ENCODE assay signal across 23 cellular contexts in the genomic region with DNA sequence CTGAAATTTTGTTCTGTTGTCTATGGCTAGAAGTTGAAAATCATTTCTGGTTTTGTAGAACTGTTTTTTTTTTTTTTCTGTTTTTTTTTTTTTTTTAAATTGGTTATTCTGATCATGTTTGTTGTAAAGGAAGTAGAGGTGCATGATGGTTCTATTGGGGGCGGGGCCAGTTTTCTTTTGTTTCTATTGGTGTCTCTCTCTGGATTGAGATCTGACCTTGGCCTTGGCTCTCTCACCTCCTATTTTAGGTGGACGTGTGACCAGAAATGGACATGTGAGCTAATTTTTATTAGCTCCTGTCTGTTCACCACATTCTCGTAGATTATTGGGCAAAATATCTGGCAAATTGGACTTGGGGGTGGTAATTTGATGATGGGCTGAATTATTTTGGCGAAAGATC. TPM values are rescaled to one million over a fixed set of nuclear protein-coding genes. Genes with fewer than 3 reads are reported as not detected.
DNase-seq lines count a peak whose midpoint lies in the region; ATAC-seq and TF ChIP-seq lines count a peak whose summit lies in the region.
"Had no signal": no experiment of that assay in that cellular context is flagged by ENCODE, and none has a peak within 500 bp of the region (broad histone marks: within the 10 kb centered on the region; RNA-seq: fewer than 3 reads in every experiment).

No MANE protein-coding gene starts in this region.

- peaks cover 1% of the 10 kb centered on the region for H3K36me3 Mint-ChIP-seq in activated naive CD4-positive, alpha-beta T cell treated with anti-CD3 and anti-CD28 coated beads for 36 hours (ENCODE audit: low read depth)
- peaks cover 14% of the 10 kb centered on the region for H3K36me3 Mint-ChIP-seq in type B pancreatic cell
- H3K36me3 Mint-ChIP-seq: stimulated activated memory B cell treated with anti-CD40 and anti-IgM and Interleukin-4, amounts not matched to agents 10 μg/mL and 1 μg/mL and 100 μg/mL, for 72 hours had no signal

- TF ChIP-seq POLR2A in upper lobe of left lung (IDR thresholded peaks at IDR 0.05), result no peak

- peaks cover 14% of the 10 kb centered on the region for H3K79me1 ChIP-seq in mesenchymal stem cell (replicated peaks; ENCODE audit: low read length, poor library complexity, severe bottlenecking)

- peaks cover 4% of the 10 kb centered on the region for H3K4me1 Mint-ChIP-seq in activated naive CD4-positive, alpha-beta T cell treated with anti-CD3 and anti-CD28 coated beads for 36 hours (ENCODE audit: low read depth)
- peaks cover 42% of the 10 kb centered on the region for H3K4me1 Mint-ChIP-seq in type B pancreatic cell (ENCODE audit: unreplicated experiment)

- no peak overlapping the region for H2BK5ac ChIP-seq in mesenchymal stem cell (ENCODE audit: low read depth, low read length, poor library complexity, severe bottlenecking)

- H3K27me3 Mint-ChIP-seq in activated naive CD4-positive, alpha-beta T cell treated with anti-CD3 and anti-CD28 coated beads for 36 hours (ENCODE audit: low read depth), result peaks cover 12% of the 10 kb centered on the region
- H3K27me3 Mint-ChIP-seq in type B pancreatic cell, result peaks cover 4% of the 10 kb centered on the region

- peak overlapping the region; percentile 53 for H3K4me3 ChIP-seq in adipocyte (ENCODE audit: low read length)
- H3K4me3 ChIP-seq in mesenchymal stem cell (ENCODE audit: insufficient read depth in 1 of 2, low read depth in 1 of 2, low read length in 2 of 2), result peak overlapping the region in 1 of 2 experiments; percentile 52
- no peak overlapping the region for H3K4me3 ChIP-seq in upper lobe of left lung
- H3K4me3 ChIP-seq: cardiac muscle cell, GM23248, lower lobe of right lung had no signal

- 93% methylated on average over 4 of the region's 4 CpGs for WGBS in mesenchymal stem cell
- 90% methylated on average over 4 of the region's 4 CpGs for WGBS in upper lobe of left lung, 2 donors

- no peak overlapping the region for H3K4me3 Mint-ChIP-seq in activated naive CD4-positive, alpha-beta T cell treated with anti-CD3 and anti-CD28 coated beads for 36 hours
- H3K4me3 Mint-ChIP-seq in type B pancreatic cell, result peak overlapping the region; percentile 62
- H3K4me3 Mint-ChIP-seq: activated CD4-positive, alpha-beta memory T cell treated with anti-CD3 and anti-CD28 coated beads for 36 hours; activated naive CD8-positive, alpha-beta T cell; activated T-cell treated with anti-CD3 and anti-CD28 coated beads, Interleukin-2, amount 50 U/mL, for 4 hours; natural killer cell; stimulated activated memory B cell treated with anti-CD40 and anti-IgM and Interleukin-4, amounts not matched to agents 10 μg/mL and 1 μg/mL and 100 μg/mL, for 72 hours had no signal

- no peak overlapping the region for H2BK120ac ChIP-seq in mesenchymal stem cell (ENCODE audit: low read depth, low read length)

- CTCF ChIA-PET in activated naive CD4-positive, alpha-beta T cell treated with anti-CD3 and anti-CD28 coated beads for 36 hours (lab: Charles Lee), result interaction anchor here (1.0 kb wide), 1 partner anchor 14 kb away, joined by 6 read pairs; no protein-coding TSS in a partner anchor

- no peak overlapping the region for H3K14ac ChIP-seq in mesenchymal stem cell (ENCODE audit: low read length in 2 of 2)

- H3K27ac ChIP-seq in mesenchymal stem cell (ENCODE audit: low read length, poor library complexity, severe bottlenecking) (no peak overlapping the region), upper lobe of left lung (no peak overlapping the region)
- H3K27ac ChIP-seq: cardiac muscle cell, GM23248, lower lobe of right lung had no signal

- H3K4me2 ChIP-seq in mesenchymal stem cell (ENCODE audit: low read length, poor library complexity, severe bottlenecking), result no peak overlapping the region

- DNase-seq in activated naive CD4-positive, alpha-beta T cell treated with anti-CD3 and anti-CD28 coated beads for 36 hours, result peak; percentile 14
- no peak for DNase-seq in activated naive CD4-positive, alpha-beta T cell (lab: John Stamatoyannopoulos, UW)
- DNase-seq in adipocyte (ENCODE audit: low read depth) (no peak), mesenchymal stem cell (no peak), type B pancreatic cell (ENCODE audit: extremely low spot score, unreplicated experiment) (no peak), upper lobe of left lung (no peak)
- DNase-seq: ACHN; activated CD4-positive, alpha-beta memory T cell treated with anti-CD3 and anti-CD28 coated beads for 36 hours; activated T-cell treated with anti-CD3 and anti-CD28 coated beads, Interleukin-2, amount 50 U/mL, for 4 hours; DMS153; GM23248; head of caudate nucleus; lower lobe of right lung; MM.1S; natural killer cell; NCI-H1930 had no signal

- H3K4me1 ChIP-seq in adipocyte (ENCODE audit: control insufficient read depth, insufficient read depth, low read length), result peaks cover 25% of the 10 kb centered on the region
- H3K4me1 ChIP-seq in mesenchymal stem cell (ENCODE audit: control insufficient read depth, insufficient read depth, low read depth, low read length), result no peaks in the 10 kb centered on the region
- H3K4me1 ChIP-seq in upper lobe of left lung, result peaks cover 6 to 21% (median 14%) of the 10 kb centered on the region in 4 donors

- H2BK15ac ChIP-seq in mesenchymal stem cell (ENCODE audit: low read depth, poor library complexity, severe bottlenecking), result no peak overlapping the region

- H4K91ac ChIP-seq in mesenchymal stem cell (ENCODE audit: low read length), result no peak overlapping the region

- H3K9me3 Mint-ChIP-seq in activated naive CD4-positive, alpha-beta T cell treated with anti-CD3 and anti-CD28 coated beads for 36 hours, result no peaks in the 10 kb centered on the region
- H3K9me3 Mint-ChIP-seq in type B pancreatic cell, result no peaks in the 10 kb centered on the region
- H3K9me3 Mint-ChIP-seq: activated CD4-positive, alpha-beta memory T cell treated with anti-CD3 and anti-CD28 coated beads for 36 hours; activated T-cell treated with anti-CD3 and anti-CD28 coated beads, Interleukin-2, amount 50 U/mL, for 4 hours; natural killer cell; stimulated activated memory B cell treated with anti-CD40 and anti-IgM and Interleukin-4, amounts not matched to agents 10 μg/mL and 1 μg/mL and 100 μg/mL, for 72 hours had no signal

- ATAC-seq in GM19452 (IDR thresholded peaks at IDR 0.05; ENCODE audit: unreplicated experiment) (no peak), upper lobe of left lung (ENCODE audit: low FRiP score in 2 of 2) (no peak), HG02981 (IDR thresholded peaks at IDR 0.05; ENCODE audit: unreplicated experiment) (no peak)
- ATAC-seq: activated T-cell treated with anti-CD3 and anti-CD28 coated beads, Interleukin-2, amount 50 U/mL, for 4 hours; esophagus mucosa; lower lobe of right lung; natural killer cell; stimulated activated memory B cell treated with anti-CD40 and anti-IgM and Interleukin-4, amounts not matched to agents 10 μg/mL and 1 μg/mL and 100 μg/mL, for 72 hours had no signal

- H3K23ac ChIP-seq in mesenchymal stem cell (ENCODE audit: low read length in 2 of 2), result no peak overlapping the region

- no peak for TF ChIP-seq CTCF in type B pancreatic cell (conservative IDR thresholded peaks at IDR 0.05)
- TF ChIP-seq CTCF in upper lobe of left lung (IDR thresholded peaks at IDR 0.05), result no peak

- H2AK5ac ChIP-seq in mesenchymal stem cell (ENCODE audit: low read length, severe bottlenecking), result no peak overlapping the region

- H3K27me3 ChIP-seq in adipocyte (replicated peaks; ENCODE audit: control insufficient read depth, insufficient read depth, low read length) (no peaks in the 10 kb centered on the region), mesenchymal stem cell (ENCODE audit: control insufficient read depth in 1 of 2, insufficient read depth in 1 of 2, low read length in 2 of 2) (no peaks in the 10 kb centered on the region), upper lobe of left lung (no peaks in the 10 kb centered on the region)
- H3K27me3 ChIP-seq: cardiac muscle cell, tibial nerve had no signal

- H3K9ac ChIP-seq in adipocyte (ENCODE audit: low read length) (peak overlapping the region; percentile 67), mesenchymal stem cell (ENCODE audit: low read length) (peak overlapping the region; percentile 63)
- H3K9ac ChIP-seq: GM23248 had no signal

- no peak for TF ChIP-seq EP300 in upper lobe of left lung (IDR thresholded peaks at IDR 0.05)

- intact Hi-C loops in activated naive CD4-positive, alpha-beta T cell treated with anti-CD3 and anti-CD28 coated beads for 36 hours (cut with micrococcal nuclease), result no loop called here

- H3K36me3 ChIP-seq in adipocyte (ENCODE audit: control insufficient read depth, insufficient read depth, low read length, severe bottlenecking) (no peaks in the 10 kb centered on the region), mesenchymal stem cell (ENCODE audit: control insufficient read depth in 1 of 2, insufficient read depth in 2 of 2, low read depth in 1 of 2, low read length in 2 of 2) (no peaks in the 10 kb centered on the region), upper lobe of left lung (no peaks in the 10 kb centered on the region)
- H3K36me3 ChIP-seq: cardiac muscle cell, lower lobe of right lung, tibial nerve had no signal

- H2BK12ac ChIP-seq in mesenchymal stem cell (ENCODE audit: low read length in 2 of 2), result no peak overlapping the region

- H3K9me3 ChIP-seq in adipocyte (ENCODE audit: control insufficient read depth, low read length) (no peaks in the 10 kb centered on the region), mesenchymal stem cell (ENCODE audit: control insufficient read depth, low read length) (no peaks in the 10 kb centered on the region), upper lobe of left lung (no peaks in the 10 kb centered on the region)
- H3K9me3 ChIP-seq: lower lobe of right lung, tibial nerve had no signal

- H3K18ac ChIP-seq in mesenchymal stem cell (ENCODE audit: low read depth in 1 of 2, low read length in 2 of 2), result no peak overlapping the region

- no peak overlapping the region for H4K8ac ChIP-seq in mesenchymal stem cell (ENCODE audit: low read length)

- H3K4ac ChIP-seq in mesenchymal stem cell (ENCODE audit: low read depth in 1 of 2, low read length in 2 of 2), result no peak overlapping the region

- no peak overlapping the region for H2AFZ ChIP-seq in mesenchymal stem cell (ENCODE audit: low read depth, low read length)
- H2AFZ ChIP-seq: GM23248 had no signal

- H3K27ac Mint-ChIP-seq in activated naive CD4-positive, alpha-beta T cell treated with anti-CD3 and anti-CD28 coated beads for 36 hours, result no peak overlapping the region
- H3K27ac Mint-ChIP-seq in type B pancreatic cell, result no peak overlapping the region
- H3K27ac Mint-ChIP-seq: activated CD4-positive, alpha-beta memory T cell treated with anti-CD3 and anti-CD28 coated beads for 36 hours; activated naive CD8-positive, alpha-beta T cell; natural killer cell; stimulated activated memory B cell treated with anti-CD40 and anti-IgM and Interleukin-4, amounts not matched to agents 10 μg/mL and 1 μg/mL and 100 μg/mL, for 72 hours had no signal

RNA-seq across cellular contexts. Expression of gene ZNF618, which starts 3.2 kb away (rescaled TPM):
- under 1 TPM; 0.02 to 0.10 TPM for total RNA-seq in activated naive CD4-positive, alpha-beta T cell treated with anti-CD3 and anti-CD28 coated beads for 36 hours
- 19.0 TPM for polyA plus RNA-seq in mesenchymal stem cell (2013, experiment 1 of 2)
- 18.9 TPM for polyA plus RNA-seq in mesenchymal stem cell (2013, experiment 2 of 2)
- total RNA-seq in type B pancreatic cell (ENCODE audit: low replicate concordance) (23.7 and 51.5 TPM in 2 replicates), upper lobe of left lung (10 to 100 TPM in 3 of 6 donors, 1 to 10 TPM in 3; 3.2 to 11.6 (median 9.1) TPM)
